ENCODE assay signal across 27 cellular contexts in genomic region chrX:111649641-111650040, GRCh38.
"Had no signal": no experiment of that assay in that cellular context is flagged by ENCODE, and none has a peak within 500 bp of the region (broad histone marks: within the 10 kb centered on the region; RNA-seq: fewer than 3 reads in every experiment).

No MANE protein-coding gene starts in this region.

- H3K36me3 ChIP-seq: gastroesophageal sphincter, heart right ventricle, WERI-Rb-1 had no signal

- H3K9me3 ChIP-seq: gastroesophageal sphincter had no signal

- H3K27me3 ChIP-seq: gastroesophageal sphincter had no signal

- FAIRE-seq: astrocyte had no signal

- DNase-seq: activated B cell treated with CpG ODN at 0.5 μM for 24 hours; activated CD4-positive, alpha-beta T cell treated with anti-CD3 and anti-CD28 coated beads for 48 hours; activated CD4-positive, alpha-beta T cell treated with anti-CD3 and anti-CD28 coated beads, Interleukin-2, amount 50 U/mL, for 1 hour; activated CD4-positive, alpha-beta T cell treated with anti-CD3 and anti-CD28 coated beads, Interleukin-2, amount 50 U/mL, for 48 hours; activated CD8-positive, alpha-beta memory T cell treated with anti-CD3 and anti-CD28 coated beads for 24 hours; activated CD8-positive, alpha-beta T cell treated with anti-CD3 and anti-CD28 coated beads for 36 hours; activated effector memory CD4-positive, alpha-beta T cell treated with Interleukin-2 at 50 U/mL for 16 hours; activated gamma-delta T cell treated with Interleukin-2 at 50 U/mL for 16 hours; activated naive CD4-positive, alpha-beta T cell treated with anti-CD3 and anti-CD28 coated beads, Interleukin-2, amount 50 U/mL, for 16 hours; activated naive CD4-positive, alpha-beta T cell treated with Interleukin-2 at 50 U/mL for 16 hours; activated T-cell treated with anti-CD3 and anti-CD28 coated beads, Interleukin-2, amount 50 U/mL, for 4 hours; amniotic stem cell; anterior cingulate cortex; dorsolateral prefrontal cortex; effector memory CD4-positive, alpha-beta T cell; endodermal cell; foreskin melanocyte; heart right ventricle; T-helper 1 cell; T-helper 17 cell; T1000; WERI-Rb-1 had no signal

- H3K27ac ChIP-seq: coronary artery, dorsolateral prefrontal cortex, gastroesophageal sphincter, heart right ventricle, WERI-Rb-1 had no signal

- H3K4me1 ChIP-seq: gastroesophageal sphincter, heart right ventricle had no signal

- H3K4me3 ChIP-seq: coronary artery, dorsolateral prefrontal cortex, gastroesophageal sphincter, heart right ventricle had no signal

- ATAC-seq: activated CD4-positive, CD25-positive, alpha-beta regulatory T cell treated with anti-CD3 and anti-CD28 coated beads, Interleukin-2, amount 50 U/mL, for 24 hours; activated CD8-positive, alpha-beta T cell treated with anti-CD3 and anti-CD28 coated beads for 36 hours; activated T-cell treated with anti-CD3 and anti-CD28 coated beads, Interleukin-2, amount 50 U/mL, for 4 hours; activated T-helper 17 cell treated with anti-CD3 and anti-CD28 coated beads, Interleukin-2, amount 50 U/mL, for 72 hours; gastroesophageal sphincter; heart right ventricle; T-helper 17 cell had no signal
